ENCODE assay signal across 22 cellular contexts in the genomic region with DNA sequence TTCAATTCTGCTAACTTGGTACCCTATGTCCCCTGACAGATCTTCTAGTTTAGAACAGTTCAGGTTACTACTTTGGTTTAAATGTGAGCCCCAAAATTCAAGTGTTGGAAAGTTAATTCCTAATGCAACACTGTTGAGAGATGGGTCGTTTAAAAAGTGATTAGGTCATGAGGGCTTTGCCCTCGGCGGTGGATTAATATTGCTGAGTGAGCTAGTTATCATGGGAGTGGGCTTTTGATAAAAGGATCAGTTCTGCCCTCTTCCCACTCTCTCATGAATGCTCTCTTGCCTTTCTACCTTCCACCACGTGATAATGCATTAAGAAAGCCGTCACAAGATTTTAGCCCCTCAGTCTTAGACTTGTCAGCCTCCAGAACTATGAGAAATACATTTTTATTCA.
DNase-seq lines count a peak whose midpoint lies in the region; ATAC-seq, FAIRE-seq and TF ChIP-seq lines count a peak whose summit lies in the region.
"Had no signal": no experiment of that assay in that cellular context is flagged by ENCODE, and none has a peak within 500 bp of the region (broad histone marks: within the 10 kb centered on the region; RNA-seq: fewer than 3 reads in every experiment).

No MANE protein-coding gene starts in this region.

- H3K27ac Mint-ChIP-seq in naive B cell = peak overlapping the region in 5 of 6 donors; percentile 7 to 91 (median 24)
- peak overlapping the region; percentile 42 for H3K27ac Mint-ChIP-seq in stimulated activated memory B cell treated with anti-CD40 and anti-IgM and Interleukin-4, amounts not matched to agents 10 μg/mL and 1 μg/mL and 100 μg/mL, for 72 hours
- H3K27ac Mint-ChIP-seq: CD4-positive, CD25-positive, alpha-beta regulatory T cell; CD8-positive, alpha-beta T cell; HFFc6 had no signal

- BruUV-seq in HepG2 (replicated peaks; lab: Mats Ljungman, UMichigan) (no TSS peak), GM12878 (replicated peaks; lab: Mats Ljungman, UMichigan) (TSS peak; percentile 12), mammary epithelial cell (replicated peaks; lab: Mats Ljungman, UMichigan) (no TSS peak)

- H3K9me3 Mint-ChIP-seq in naive B cell = peaks cover 0 to 5% (median 0%) of the 10 kb centered on the region in 7 donors
- no peaks in the 10 kb centered on the region for H3K9me3 Mint-ChIP-seq in stimulated activated memory B cell treated with anti-CD40 and anti-IgM and Interleukin-4, amounts not matched to agents 10 μg/mL and 1 μg/mL and 100 μg/mL, for 72 hours
- H3K9me3 Mint-ChIP-seq: CD8-positive, alpha-beta T cell; HFFc6 had no signal

- no peak for TF ChIP-seq RAD21 in HepG2 (CRISPR knock-in tag; IDR thresholded peaks at IDR 0.05)
- no peak for TF ChIP-seq RAD21 in GM12878 (IDR thresholded peaks at IDR 0.05; ENCODE audit: insufficient read depth, low read depth, low read length)

- no peaks in the 10 kb centered on the region for H3K4me1 ChIP-seq in HepG2 (ENCODE audit: insufficient read depth, low read length)
- no peaks in the 10 kb centered on the region for H3K4me1 ChIP-seq in right lobe of liver
- H3K4me1 ChIP-seq in GM12878 (ENCODE audit: control insufficient read depth, insufficient read depth, low read length) = peaks cover 6% of the 10 kb centered on the region
- H3K4me1 ChIP-seq in mammary epithelial cell (ENCODE audit: insufficient read depth, low read length) = no peaks in the 10 kb centered on the region
- H3K4me1 ChIP-seq in transverse colon = peaks cover 0 to 5% (median 2%) of the 10 kb centered on the region in 4 donors
- H3K4me1 ChIP-seq: BLaER1 had no signal

- H2AFZ ChIP-seq in HepG2 (ENCODE audit: low read length) (no peak overlapping the region), GM12878 (ENCODE audit: control insufficient read depth, low read depth, low read length) (no peak overlapping the region), mammary epithelial cell (ENCODE audit: low read depth, low read length) (no peak overlapping the region)
- H2AFZ ChIP-seq: GM23248 had no signal

- H3K4me3 ChIP-seq in HepG2 (replicated peaks in 1 of 3; ENCODE audit: insufficient read depth in 1 of 3, low read depth in 2 of 3, low read length in 3 of 3) = no peak overlapping the region
- H3K4me3 ChIP-seq in right lobe of liver = no peak overlapping the region
- H3K4me3 ChIP-seq in GM12878 = no peak overlapping the region
- H3K4me3 ChIP-seq in mammary epithelial cell (replicated peaks in 1 of 3; ENCODE audit: insufficient read depth in 1 of 3, low read depth in 2 of 3, low read length in 3 of 3) = no peak overlapping the region
- H3K4me3 ChIP-seq in transverse colon = no peak overlapping the region
- H3K4me3 ChIP-seq: BLaER1, GM23248 had no signal

- TF ChIP-seq EP300 in HepG2 (IDR thresholded peaks at IDR 0.05; ENCODE audit: low read depth in 2 of 2, low read length in 2 of 2) (no peak), HepG2 (CRISPR knock-in tag; IDR thresholded peaks at IDR 0.05; ENCODE audit: borderline replicate concordance) (no peak), GM12878 (IDR thresholded peaks at IDR 0.05; ENCODE audit: borderline replicate concordance in 1 of 2, control insufficient read depth in 1 of 2, low read depth in 2 of 2, low read length in 2 of 2) (no peak), transverse colon (IDR thresholded peaks at IDR 0.05; ENCODE audit: low read depth) (no peak)

- H3K27me3 Mint-ChIP-seq in naive B cell = no peaks in the 10 kb centered on the region
- H3K27me3 Mint-ChIP-seq in stimulated activated memory B cell treated with anti-CD40 and anti-IgM and Interleukin-4, amounts not matched to agents 10 μg/mL and 1 μg/mL and 100 μg/mL, for 72 hours = no peaks in the 10 kb centered on the region
- H3K27me3 Mint-ChIP-seq: CD4-positive, CD25-positive, alpha-beta regulatory T cell had no signal

- POLR2A ChIA-PET in HepG2 (lab: Yijun Ruan, JAX) = no interaction called here
- POLR2A ChIA-PET in GM12878 (lab: Charles Lee) = no interaction called here

- CTCF ChIA-PET in HepG2 (lab: Yijun Ruan, JAX; ENCODE audit: low intra/inter-chr PET ratio, low total read pairs) (no interaction called here), GM12878 (lab: Yijun Ruan, JAX) (no interaction called here), mammary epithelial cell (lab: Charles Lee; ENCODE audit: low non-redundant PET) (no interaction called here)

- H4K20me1 ChIP-seq in HepG2 (ENCODE audit: insufficient read depth, low read length) (no peaks in the 10 kb centered on the region), GM12878 (ENCODE audit: control insufficient read depth, insufficient read depth) (no peaks in the 10 kb centered on the region), mammary epithelial cell (ENCODE audit: insufficient read depth, low read length) (no peaks in the 10 kb centered on the region)
- H4K20me1 ChIP-seq: BLaER1 had no signal

- H3K9me3 ChIP-seq in HepG2 (ENCODE audit: low read length) (no peaks in the 10 kb centered on the region), right lobe of liver (no peaks in the 10 kb centered on the region), GM12878 (replicated peaks; ENCODE audit: control insufficient read depth, insufficient read depth, low read length) (no peaks in the 10 kb centered on the region; the same call in 2 of the 3 replicates), mammary epithelial cell (replicated peaks; ENCODE audit: insufficient read depth, low read length) (no peaks in the 10 kb centered on the region), transverse colon (no peaks in the 10 kb centered on the region)
- H3K9me3 ChIP-seq: Caco-2 had no signal

- H3K27ac ChIP-seq in HepG2 (ENCODE audit: extremely low read length, insufficient read depth, low read length) = no peak overlapping the region
- H3K27ac ChIP-seq in right lobe of liver = no peak overlapping the region
- no peak overlapping the region for H3K27ac ChIP-seq in GM12878 (ENCODE audit: control insufficient read depth, insufficient read depth)
- H3K27ac ChIP-seq in mammary epithelial cell (ENCODE audit: insufficient read depth, low read depth, low read length) = no peak overlapping the region
- no peak overlapping the region for H3K27ac ChIP-seq in transverse colon
- H3K27ac ChIP-seq: 22Rv1, BLaER1, C4-2B, GM23248 had no signal

- dilution Hi-C loops in mammary epithelial cell (cut with HindIII; ENCODE audit: low sequenced_read_pairs) = no loop called here

- FAIRE-seq in HepG2 (lab: Jason Lieb, UNC) (no peak), GM12878 (lab: Jason Lieb, UNC) (no peak)
- FAIRE-seq: A204.1, G401.6, GM19239 had no signal

- ATAC-seq in HepG2 (no peak), right lobe of liver (no peak), GM12878 (no peak), naive B cell (ENCODE audit: low read depth in 2 of 2) (no peak)
- no peak for ATAC-seq in stimulated activated memory B cell treated with anti-CD40 and anti-IgM and Interleukin-4, amounts not matched to agents 10 μg/mL and 1 μg/mL and 100 μg/mL, for 72 hours
- ATAC-seq: CD8-positive, alpha-beta T cell had no signal

- in situ Hi-C loops in HepG2 (cut with HindIII; ENCODE audit: extremely low pct_ligation_motif_present, low pct_unique_long_range_greater_than_20kb) (no loop called here), GM12878 (cut with MboI) (no loop called here), mammary epithelial cell (cut with MboI; ENCODE audit: low sequenced_read_pairs in 2 of 2) (loop anchor here in 1 of 2 donors (25.0 kb wide), 1 partner anchor 90 kb away; a partner anchor contains a TSS), transverse colon (cut with MboI; ENCODE audit: low pct_ligation_motif_present in 1 of 4, low pct_unique_long_range_greater_than_20kb in 1 of 4, low sequenced_read_pairs in 3 of 4) (no loop called here)

- SMC1A ChIA-PET in GM12878 (lab: Charles Lee; ENCODE audit: uncharacterized antibody, unreplicated experiment) = no interaction called here

- intact Hi-C loops in HepG2 (cut with micrococcal nuclease; ENCODE audit: unreplicated experiment) (no loop called here), right lobe of liver (cut with DNase I) (no loop called here), GM12878 (cut with micrococcal nuclease; ENCODE audit: unreplicated experiment) (no loop called here), mammary epithelial cell (cut with micrococcal nuclease) (no loop called here), transverse colon (cut with DNase I; ENCODE audit: low total_unique reads) (no loop called here)

- peaks cover 24 to 40% (median 38%) of the 10 kb centered on the region in 3 donors for H3K4me1 Mint-ChIP-seq in naive B cell
- H3K4me1 Mint-ChIP-seq in stimulated activated memory B cell treated with anti-CD40 and anti-IgM and Interleukin-4, amounts not matched to agents 10 μg/mL and 1 μg/mL and 100 μg/mL, for 72 hours = peaks cover 14% of the 10 kb centered on the region

- H3K36me3 Mint-ChIP-seq in naive B cell = peaks cover 5 to 10% of the 10 kb centered on the region in 2 donors
- peaks cover 7% of the 10 kb centered on the region for H3K36me3 Mint-ChIP-seq in stimulated activated memory B cell treated with anti-CD40 and anti-IgM and Interleukin-4, amounts not matched to agents 10 μg/mL and 1 μg/mL and 100 μg/mL, for 72 hours
- H3K36me3 Mint-ChIP-seq: CD8-positive, alpha-beta T cell had no signal

- WGBS in HepG2 (ENCODE audit: low lambda C conversion rate) = 8% methylated on average over 5 of the region's 5 CpGs
- WGBS in right lobe of liver (ENCODE audit: insufficient coverage, low coverage, low lambda C conversion rate, missing lambda C conversion rate) = 51% methylated on average over 5 of the region's 5 CpGs
- WGBS in GM12878 (ENCODE audit: insufficient coverage, insufficient replicate concordance, low lambda C conversion rate, missing lambda C conversion rate) = 86% methylated on average over 5 of the region's 5 CpGs
- WGBS in mammary epithelial cell (ENCODE audit: low coverage, missing lambda C conversion rate) = 93% methylated on average over 5 of the region's 5 CpGs
- 91 to 92% methylated on average over 5 of the region's 5 CpGs for WGBS in transverse colon (ENCODE audit: low coverage in 1 of 2), 2 donors

- RAD21 ChIA-PET in GM12878 (lab: Charles Lee; ENCODE audit: unreplicated experiment) = no interaction called here

- TF ChIP-seq CTCF in HepG2 (CRISPR knock-in tag; IDR thresholded peaks at IDR 0.05) = no peak
- TF ChIP-seq CTCF in right lobe of liver (IDR thresholded peaks at IDR 0.05) = no peak
- TF ChIP-seq CTCF in GM12878 (IDR thresholded peaks at IDR 0.05 in 2 of 3, conservative IDR thresholded peaks at IDR 0.05 in 1 of 3; ENCODE audit: control insufficient read depth in 2 of 3, extremely low read depth in 1 of 3, insufficient read depth in 1 of 3, low read depth in 3 of 3, low read length in 3 of 3) = no peak
- no peak for TF ChIP-seq CTCF in mammary epithelial cell (conservative IDR thresholded peaks at IDR 0.05 in 1 of 2, IDR thresholded peaks at IDR 0.05 in 1 of 2; ENCODE audit: extremely low read depth in 1 of 2, insufficient read depth in 1 of 2, low read depth in 1 of 2, low read length in 2 of 2)
- no peak for TF ChIP-seq CTCF in transverse colon (IDR thresholded peaks at IDR 0.05)

- H3K36me3 ChIP-seq in HepG2 (replicated peaks in 1 of 2; ENCODE audit: control insufficient read depth in 1 of 2, insufficient read depth in 2 of 2, low read length in 2 of 2) (no peaks in the 10 kb centered on the region), right lobe of liver (no peaks in the 10 kb centered on the region), GM12878 (ENCODE audit: control insufficient read depth in 2 of 2, insufficient read depth in 2 of 2, low read length in 1 of 2) (peaks cover 0 to 2% of the 10 kb centered on the region in 2 experiments; a peak in 1 of 4 replicates), mammary epithelial cell (ENCODE audit: insufficient read depth, low read length) (no peaks in the 10 kb centered on the region), transverse colon (no peaks in the 10 kb centered on the region)
- H3K36me3 ChIP-seq: BLaER1 had no signal

- no peak for DNase-seq in HepG2 (ENCODE audit: low spot score)
- DNase-seq in right lobe of liver = no peak
- DNase-seq in GM12878 (ENCODE audit: low read depth, low spot score) = no peak
- DNase-seq in naive B cell = no peak
- DNase-seq in mammary epithelial cell = no peak
- DNase-seq in transverse colon = no peak
- DNase-seq in NCI-H345 treated with DMSO at 0.1 percent for 48 hours (lab: John Stamatoyannopoulos, UW; ENCODE audit: unreplicated experiment) = no peak
- DNase-seq: Caco-2; CD4-positive, CD25-positive, alpha-beta regulatory T cell; CD8-positive, alpha-beta T cell; DMS153; DND-41; GM23248; H9; HFFc6 had no signal

- no peak overlapping the region for H3K4me3 Mint-ChIP-seq in naive B cell
- no peak overlapping the region for H3K4me3 Mint-ChIP-seq in stimulated activated memory B cell treated with anti-CD40 and anti-IgM and Interleukin-4, amounts not matched to agents 10 μg/mL and 1 μg/mL and 100 μg/mL, for 72 hours
- H3K4me3 Mint-ChIP-seq: CD4-positive, CD25-positive, alpha-beta regulatory T cell; CD8-positive, alpha-beta T cell; H9; HFFc6 had no signal

- H3K9ac ChIP-seq in HepG2 (ENCODE audit: insufficient read depth, low read depth, low read length) = no peak overlapping the region
- no peak overlapping the region for H3K9ac ChIP-seq in GM12878 (ENCODE audit: control insufficient read depth, insufficient read depth, low read length)
- no peak overlapping the region for H3K9ac ChIP-seq in mammary epithelial cell (ENCODE audit: insufficient read depth, low read length)
- H3K9ac ChIP-seq: BLaER1, GM23248 had no signal

- TF ChIP-seq POLR2A in HepG2 (IDR thresholded peaks at IDR 0.05; ENCODE audit: insufficient read depth in 1 of 2, low read depth in 2 of 2, low read length in 2 of 2) = no peak
- TF ChIP-seq POLR2A in right lobe of liver (IDR thresholded peaks at IDR 0.05) = no peak
- no peak for TF ChIP-seq POLR2A in GM12878 (IDR thresholded peaks at IDR 0.05; ENCODE audit: low read depth, low read length)
- TF ChIP-seq POLR2A in transverse colon (IDR thresholded peaks at IDR 0.05) = no peak

- H3K4me2 ChIP-seq in HepG2 (ENCODE audit: low read depth, low read length) (no peak overlapping the region), GM12878 (ENCODE audit: control insufficient read depth, insufficient read depth) (no peak overlapping the region), mammary epithelial cell (ENCODE audit: insufficient read depth, low read depth, low read length) (no peak overlapping the region)
- H3K4me2 ChIP-seq: BLaER1 had no signal

- H3K79me2 ChIP-seq in HepG2 (ENCODE audit: insufficient read depth, low read length) = no peaks in the 10 kb centered on the region
- H3K79me2 ChIP-seq in GM12878 (ENCODE audit: control insufficient read depth, insufficient read depth, low read length) = no peaks in the 10 kb centered on the region
- no peaks in the 10 kb centered on the region for H3K79me2 ChIP-seq in mammary epithelial cell (ENCODE audit: insufficient read depth, low read length)

- H3K27me3 ChIP-seq in HepG2 (ENCODE audit: control insufficient read depth in 1 of 2, insufficient read depth in 2 of 2, low read length in 2 of 2) (no peaks in the 10 kb centered on the region), right lobe of liver (no peaks in the 10 kb centered on the region), GM12878 (replicated peaks in 1 of 2; ENCODE audit: control insufficient read depth in 2 of 2, insufficient read depth in 2 of 2, low read length in 1 of 2) (no peaks in the 10 kb centered on the region), mammary epithelial cell (ENCODE audit: insufficient read depth, low read length) (no peaks in the 10 kb centered on the region), transverse colon (no peaks in the 10 kb centered on the region)
- H3K27me3 ChIP-seq: BLaER1 had no signal
